27 cellular contexts compared by ENCODE assay signal in genomic region chr10:124288928-124289921, GRCh38.
DNase-seq lines count a peak whose midpoint lies in the region; FAIRE-seq and TF ChIP-seq lines count a peak whose summit lies in the region.
"Had no signal": no experiment of that assay in that cellular context is flagged by ENCODE, and none has a peak within 500 bp of the region (broad histone marks: within the 10 kb centered on the region; RNA-seq: fewer than 3 reads in every experiment).

No MANE protein-coding gene starts in this region.

- H3K9me3 Mint-ChIP-seq in activated CD4-positive, alpha-beta memory T cell treated with anti-CD3 and anti-CD28 coated beads for 36 hours, result no peaks in the 10 kb centered on the region
- H3K9me3 Mint-ChIP-seq in activated CD4-positive, alpha-beta memory T cell treated with anti-CD3 and anti-CD28 coated beads, Interleukin-2, amount 10 ng/mL, durations not matched to agents 7 days and 5 days, result no peaks in the 10 kb centered on the region
- H3K9me3 Mint-ChIP-seq: activated CD8-positive, alpha-beta T cell treated with anti-CD3 and anti-CD28 coated beads for 36 hours; activated naive CD8-positive, alpha-beta T cell treated with anti-CD3 and anti-CD28 coated beads, Interleukin-2, amount 10 ng/mL, durations not matched to agents 7 days and 5 days; naive thymus-derived CD8-positive, alpha-beta T cell; stimulated activated effector memory CD8-positive, alpha-beta T cell treated with anti-CD3 and anti-CD28 coated beads, Interleukin-12 subunit alpha, Interleukin-12 subunit beta, amount 100 ng/mL, for 72 hours had no signal

- H3K23ac ChIP-seq in mesenchymal stem cell (ENCODE audit: low read length in 2 of 2), result no peak overlapping the region

- H2BK15ac ChIP-seq in mesenchymal stem cell (ENCODE audit: low read depth, poor library complexity, severe bottlenecking), result peak overlapping the region; percentile 76

- TF ChIP-seq EP300 in suprapubic skin (IDR thresholded peaks at IDR 0.05), result no peak

- peak; percentile 2 for DNase-seq in activated CD4-positive, alpha-beta memory T cell treated with anti-CD3 and anti-CD28 coated beads for 36 hours
- DNase-seq in activated CD4-positive, alpha-beta memory T cell treated with anti-CD3 and anti-CD28 coated beads, Interleukin-2, amount 10 ng/mL, durations not matched to agents 7 days and 5 days, result no peak
- DNase-seq in SJCRH30 (peak in 1 of 2 experiments; percentile 11), mesenchymal stem cell (no peak), suprapubic skin (ENCODE audit: low spot score in 2 of 2) (peak; percentile 43 to 53), hypothalamus (lab: John Stamatoyannopoulos, UW) (no peak), urothelium cell line (ENCODE audit: low spot score) (no peak), foreskin fibroblast (no peak)
- DNase-seq: activated CD8-positive, alpha-beta T cell treated with anti-CD3 and anti-CD28 coated beads for 36 hours; activated gamma-delta T cell; activated naive CD8-positive, alpha-beta T cell treated with anti-CD3 and anti-CD28 coated beads, Interleukin-2, amount 10 ng/mL, durations not matched to agents 7 days and 5 days; central memory CD4-positive, alpha-beta T cell; HCEC 1CT; left ventricle myocardium superior; naive thymus-derived CD8-positive, alpha-beta T cell; NCI-H524 treated with DMSO at 0.1 percent for 48 hours; right cardiac atrium; stimulated activated CD4-positive, alpha-beta T cell treated with anti-CD3 and anti-CD28 coated beads, Interleukin-4, amount 100 ng/mL, for 24 hours; T-helper 1 cell had no signal

- peak overlapping the region; percentile 11 to 78 for H2BK12ac ChIP-seq in mesenchymal stem cell (ENCODE audit: low read length in 2 of 2)

- no peaks in the 10 kb centered on the region for H3K9me3 ChIP-seq in SJCRH30 (replicated peaks)
- no peaks in the 10 kb centered on the region for H3K9me3 ChIP-seq in mesenchymal stem cell (ENCODE audit: control insufficient read depth, low read length)
- no peaks in the 10 kb centered on the region for H3K9me3 ChIP-seq in suprapubic skin
- H3K9me3 ChIP-seq: pancreas, SJSA1, vagina had no signal

- peak overlapping the region; percentile 55 for H2BK120ac ChIP-seq in mesenchymal stem cell (ENCODE audit: low read depth, low read length)

- H2AK5ac ChIP-seq in mesenchymal stem cell (ENCODE audit: low read length, severe bottlenecking), result peak overlapping the region; percentile 25

- H3K4me3 Mint-ChIP-seq in activated CD4-positive, alpha-beta memory T cell treated with anti-CD3 and anti-CD28 coated beads for 36 hours, result no peak overlapping the region
- H3K4me3 Mint-ChIP-seq in activated CD4-positive, alpha-beta memory T cell treated with anti-CD3 and anti-CD28 coated beads, Interleukin-2, amount 10 ng/mL, durations not matched to agents 7 days and 5 days, result no peak overlapping the region
- H3K4me3 Mint-ChIP-seq: activated CD8-positive, alpha-beta T cell treated with anti-CD3 and anti-CD28 coated beads for 36 hours; activated naive CD8-positive, alpha-beta T cell treated with anti-CD3 and anti-CD28 coated beads, Interleukin-2, amount 10 ng/mL, durations not matched to agents 7 days and 5 days; stimulated activated effector memory CD8-positive, alpha-beta T cell treated with anti-CD3 and anti-CD28 coated beads, Interleukin-12 subunit alpha, Interleukin-12 subunit beta, amount 100 ng/mL, for 72 hours had no signal

- H3K27me3 ChIP-seq in SJCRH30 (no peaks in the 10 kb centered on the region), mesenchymal stem cell (ENCODE audit: control insufficient read depth in 1 of 2, insufficient read depth in 1 of 2, low read length in 2 of 2) (peaks cover 0 to 17% of the 10 kb centered on the region in 2 experiments), suprapubic skin (no peaks in the 10 kb centered on the region)
- H3K27me3 ChIP-seq: pancreas, SJSA1, vagina had no signal

- H3K4me1 ChIP-seq in SJCRH30 (peaks cover 24% of the 10 kb centered on the region), mesenchymal stem cell (ENCODE audit: control insufficient read depth, insufficient read depth, low read depth, low read length) (peaks cover 18% of the 10 kb centered on the region), suprapubic skin (no peaks in the 10 kb centered on the region)
- H3K4me1 ChIP-seq: pancreas, SJSA1, vagina had no signal

- TF ChIP-seq CTCF in suprapubic skin (IDR thresholded peaks at IDR 0.05), result no peak
- TF ChIP-seq CTCF in foreskin fibroblast (IDR thresholded peaks at IDR 0.05; ENCODE audit: low read depth, low read length), result no peak

- POLR2A ChIA-PET in activated CD4-positive, alpha-beta memory T cell treated with anti-CD3 and anti-CD28 coated beads for 36 hours (lab: Charles Lee), result no interaction called here
- POLR2A ChIA-PET in activated CD4-positive, alpha-beta memory T cell treated with anti-CD3 and anti-CD28 coated beads, Interleukin-2, amount 10 ng/mL, durations not matched to agents 7 days and 5 days (lab: Charles Lee), result no interaction called here

- no peaks in the 10 kb centered on the region for H3K27me3 Mint-ChIP-seq in activated CD4-positive, alpha-beta memory T cell treated with anti-CD3 and anti-CD28 coated beads for 36 hours
- no peaks in the 10 kb centered on the region for H3K27me3 Mint-ChIP-seq in activated CD4-positive, alpha-beta memory T cell treated with anti-CD3 and anti-CD28 coated beads, Interleukin-2, amount 10 ng/mL, durations not matched to agents 7 days and 5 days
- H3K27me3 Mint-ChIP-seq: activated CD8-positive, alpha-beta T cell treated with anti-CD3 and anti-CD28 coated beads for 36 hours; naive thymus-derived CD8-positive, alpha-beta T cell had no signal

- H3K79me1 ChIP-seq in mesenchymal stem cell (replicated peaks; ENCODE audit: low read length, poor library complexity, severe bottlenecking), result no peaks in the 10 kb centered on the region

- no peak overlapping the region for H3K4me3 ChIP-seq in SJCRH30
- no peak overlapping the region for H3K4me3 ChIP-seq in mesenchymal stem cell (ENCODE audit: insufficient read depth in 1 of 2, low read depth in 1 of 2, low read length in 2 of 2)
- no peak overlapping the region for H3K4me3 ChIP-seq in suprapubic skin
- H3K4me3 ChIP-seq in foreskin fibroblast (ENCODE audit: low read depth in 1 of 2, low read length in 2 of 2), result no peak overlapping the region
- H3K4me3 ChIP-seq: dorsolateral prefrontal cortex, pancreas, SJSA1, vagina had no signal

- peak overlapping the region; percentile 91 for H4K91ac ChIP-seq in mesenchymal stem cell (ENCODE audit: low read length)

- H3K36me3 ChIP-seq in SJCRH30 (no peaks in the 10 kb centered on the region), mesenchymal stem cell (ENCODE audit: control insufficient read depth in 1 of 2, insufficient read depth in 2 of 2, low read depth in 1 of 2, low read length in 2 of 2) (no peaks in the 10 kb centered on the region), suprapubic skin (no peaks in the 10 kb centered on the region)
- H3K36me3 ChIP-seq: pancreas, SJSA1, vagina had no signal

- H3K9ac ChIP-seq in mesenchymal stem cell (ENCODE audit: low read length), result no peak overlapping the region

- peak overlapping the region; percentile 83 for H4K8ac ChIP-seq in mesenchymal stem cell (ENCODE audit: low read length)

- TF ChIP-seq POLR2A in suprapubic skin (IDR thresholded peaks at IDR 0.05), result no peak

- H3K14ac ChIP-seq in mesenchymal stem cell (ENCODE audit: low read length in 2 of 2), result peak overlapping the region in 1 of 2 experiments; percentile 53

- H3K27ac ChIP-seq in SJCRH30 (peak overlapping the region; percentile 20), mesenchymal stem cell (ENCODE audit: low read length, poor library complexity, severe bottlenecking) (no peak overlapping the region), suprapubic skin (no peak overlapping the region)
- H3K27ac ChIP-seq: 22Rv1, dorsolateral prefrontal cortex, pancreas, SJSA1, vagina had no signal

- peaks cover 3% of the 10 kb centered on the region for H3K4me1 Mint-ChIP-seq in activated CD4-positive, alpha-beta memory T cell treated with anti-CD3 and anti-CD28 coated beads for 36 hours (ENCODE audit: low read depth)
- peaks cover 2% of the 10 kb centered on the region for H3K4me1 Mint-ChIP-seq in activated CD4-positive, alpha-beta memory T cell treated with anti-CD3 and anti-CD28 coated beads, Interleukin-2, amount 10 ng/mL, durations not matched to agents 7 days and 5 days

- H3K27ac Mint-ChIP-seq in activated CD4-positive, alpha-beta memory T cell treated with anti-CD3 and anti-CD28 coated beads for 36 hours, result no peak overlapping the region
- no peak overlapping the region for H3K27ac Mint-ChIP-seq in activated CD4-positive, alpha-beta memory T cell treated with anti-CD3 and anti-CD28 coated beads, Interleukin-2, amount 10 ng/mL, durations not matched to agents 7 days and 5 days
- H3K27ac Mint-ChIP-seq: activated CD8-positive, alpha-beta T cell treated with anti-CD3 and anti-CD28 coated beads for 36 hours; activated naive CD8-positive, alpha-beta T cell treated with anti-CD3 and anti-CD28 coated beads, Interleukin-2, amount 10 ng/mL, durations not matched to agents 7 days and 5 days; naive thymus-derived CD8-positive, alpha-beta T cell; stimulated activated effector memory CD8-positive, alpha-beta T cell treated with anti-CD3 and anti-CD28 coated beads, Interleukin-12 subunit alpha, Interleukin-12 subunit beta, amount 100 ng/mL, for 72 hours had no signal

- no peak overlapping the region for H3K4me2 ChIP-seq in mesenchymal stem cell (ENCODE audit: low read length, poor library complexity, severe bottlenecking)

- H3K4ac ChIP-seq in mesenchymal stem cell (ENCODE audit: low read depth in 1 of 2, low read length in 2 of 2), result peak overlapping the region; percentile 21 to 42

- no peaks in the 10 kb centered on the region for H3K36me3 Mint-ChIP-seq in activated CD4-positive, alpha-beta memory T cell treated with anti-CD3 and anti-CD28 coated beads for 36 hours
- H3K36me3 Mint-ChIP-seq in activated CD4-positive, alpha-beta memory T cell treated with anti-CD3 and anti-CD28 coated beads, Interleukin-2, amount 10 ng/mL, durations not matched to agents 7 days and 5 days (ENCODE audit: low read depth), result no peaks in the 10 kb centered on the region
- H3K36me3 Mint-ChIP-seq: activated naive CD8-positive, alpha-beta T cell treated with anti-CD3 and anti-CD28 coated beads, Interleukin-2, amount 10 ng/mL, durations not matched to agents 7 days and 5 days; naive thymus-derived CD8-positive, alpha-beta T cell; stimulated activated effector memory CD8-positive, alpha-beta T cell treated with anti-CD3 and anti-CD28 coated beads, Interleukin-12 subunit alpha, Interleukin-12 subunit beta, amount 100 ng/mL, for 72 hours had no signal

- H2BK5ac ChIP-seq in mesenchymal stem cell (ENCODE audit: low read depth, low read length, poor library complexity, severe bottlenecking), result no peak overlapping the region

- intact Hi-C loops in activated CD4-positive, alpha-beta memory T cell treated with anti-CD3 and anti-CD28 coated beads for 36 hours (cut with micrococcal nuclease), result no loop called here

- no peak overlapping the region for H2AFZ ChIP-seq in mesenchymal stem cell (ENCODE audit: low read depth, low read length)

- 95% methylated on average over 19 of the region's 21 CpGs for WGBS in mesenchymal stem cell
- 95% methylated on average over 17 of the region's 21 CpGs for WGBS in suprapubic skin

- CTCF ChIA-PET in activated CD4-positive, alpha-beta memory T cell treated with anti-CD3 and anti-CD28 coated beads for 36 hours (lab: Charles Lee), result interaction anchor here (1.6 kb wide), 1 partner anchor 293 kb away, joined by 3 read pairs; no protein-coding TSS in a partner anchor
- CTCF ChIA-PET in activated CD4-positive, alpha-beta memory T cell treated with anti-CD3 and anti-CD28 coated beads, Interleukin-2, amount 10 ng/mL, durations not matched to agents 7 days and 5 days (lab: Charles Lee), result interaction anchor here (2.1 kb wide), 1 partner anchor 100 kb away, joined by 5 read pairs; no protein-coding TSS in a partner anchor

- no peak for FAIRE-seq in urothelium cell line (lab: Jason Lieb, UNC)
- FAIRE-seq: astrocyte, islet of Langerhans, pancreas had no signal

- H3K18ac ChIP-seq in mesenchymal stem cell (ENCODE audit: low read depth in 1 of 2, low read length in 2 of 2), result peak overlapping the region; percentile 46 to 49

Comparison
In these comparisons a context has a peak if more than half of its experiments do, and no peak if none do; other contexts are left out.
1. DNase-seq: peak in activated CD4-positive, alpha-beta memory T cell treated with anti-CD3 and anti-CD28 coated beads for 36 hours (single experiment) and suprapubic skin (2 of 2); none in activated CD4-positive, alpha-beta memory T cell treated with anti-CD3 and anti-CD28 coated beads, Interleukin-2, amount 10 ng/mL, durations not matched to agents 7 days and 5 days (single experiment), mesenchymal stem cell (single experiment), hypothalamus (0 of 51), urothelium cell line (single experiment) and foreskin fibroblast (0 of 2).